9 cellular contexts compared by ENCODE assay signal in the genomic region with DNA sequence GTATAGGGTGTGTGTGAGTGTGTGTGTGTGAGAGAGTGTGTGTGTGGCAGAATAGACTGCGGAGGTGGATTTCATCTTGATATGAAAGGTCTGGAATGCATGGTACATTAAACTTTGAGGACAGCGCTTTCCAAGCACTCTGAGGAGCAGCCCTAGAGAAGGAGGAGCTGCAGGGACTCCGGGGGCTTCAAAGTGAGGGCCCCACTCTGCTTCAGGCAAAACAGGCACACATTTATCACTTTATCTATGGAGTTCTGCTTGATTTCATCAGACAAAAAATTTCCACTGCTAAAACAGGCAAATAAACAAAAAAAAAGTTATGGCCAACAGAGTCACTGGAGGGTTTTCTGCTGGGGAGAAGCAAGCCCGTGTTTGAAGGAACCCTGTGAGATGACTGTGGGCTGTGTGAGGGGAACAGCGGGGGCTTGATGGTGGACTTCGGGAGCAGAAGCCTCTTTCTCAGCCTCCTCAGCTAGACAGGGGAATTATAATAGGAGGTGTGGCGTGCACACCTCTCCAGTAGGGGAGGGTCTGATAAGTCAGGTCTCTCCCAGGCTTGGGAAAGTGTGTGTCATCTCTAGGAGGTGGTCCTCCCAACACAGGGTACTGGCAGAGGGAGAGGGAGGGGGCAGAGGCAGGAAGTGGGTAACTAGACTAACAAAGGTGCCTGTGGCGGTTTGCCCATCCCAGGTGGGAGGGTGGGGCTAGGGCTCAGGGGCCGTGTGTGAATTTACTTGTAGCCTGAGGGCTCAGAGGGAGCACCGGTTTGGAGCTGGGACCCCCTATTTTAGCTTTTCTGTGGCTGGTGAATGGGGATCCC. TPM values are rescaled to one million over a fixed set of nuclear protein-coding genes. Genes with fewer than 3 reads are reported as not detected.
DNase-seq lines count a peak whose midpoint lies in the region; ATAC-seq and TF ChIP-seq lines count a peak whose summit lies in the region.
"Had no signal": no experiment of that assay in that cellular context is flagged by ENCODE, and none has a peak within 500 bp of the region (broad histone marks: within the 10 kb centered on the region; RNA-seq: fewer than 3 reads in every experiment).

No MANE protein-coding gene starts in this region.

- H3K4me1 ChIP-seq in endodermal cell (ENCODE audit: control insufficient read depth, insufficient read depth, low read length): no peaks in the 10 kb centered on the region

- H3K27ac ChIP-seq in endodermal cell (ENCODE audit: low read depth, low read length): no peak overlapping the region
- H3K27ac ChIP-seq: VCaP had no signal

- intact Hi-C loops in lower leg skin (cut with DNase I; ENCODE audit: low total_unique reads): no loop called here
- intact Hi-C loops in CD14-positive monocyte (cut with micrococcal nuclease): no loop called here

- H3K27ac Mint-ChIP-seq in endodermal cell: no peak overlapping the region
- peak overlapping the region in 1 of 7 donors; percentile 59 for H3K27ac Mint-ChIP-seq in CD14-positive monocyte

- H3K4me3 Mint-ChIP-seq in endodermal cell (peak overlapping the region; percentile 12), CD14-positive monocyte (peak overlapping the region in 1 of 2 donors; percentile 58)

- TF ChIP-seq POLR2A in lower leg skin (IDR thresholded peaks at IDR 0.05): no peak

- DNase-seq in DMS53 (lab: John Stamatoyannopoulos, UW): peak; percentile 50
- no peak for DNase-seq in DMS53 treated with DMSO at 0.1 percent for 48 hours (lab: John Stamatoyannopoulos, UW; ENCODE audit: unreplicated experiment)
- DNase-seq in endodermal cell: peak; percentile 92
- DNase-seq in stimulated activated CD4-positive, alpha-beta T cell treated with anti-CD3 and anti-CD28 coated beads, TNF-alpha, amount 100 ng/mL, for 4 hours (ENCODE audit: low read depth in 3 of 3): peak; percentile 53 to 83 (median 79)
- no peak for DNase-seq in lower leg skin (ENCODE audit: low spot score in 2 of 2)
- DNase-seq in SW 1271 (lab: John Stamatoyannopoulos, UW): no peak
- DNase-seq in CD14-positive monocyte (ENCODE audit: low spot score): no peak

- H3K36me3 Mint-ChIP-seq in endodermal cell (ENCODE audit: low read depth) (no peaks in the 10 kb centered on the region), CD14-positive monocyte (no peaks in the 10 kb centered on the region)

- H3K4me1 Mint-ChIP-seq in endodermal cell: peaks cover 15% of the 10 kb centered on the region
- peaks cover 5% of the 10 kb centered on the region for H3K4me1 Mint-ChIP-seq in CD14-positive monocyte

- H3K4me3 ChIP-seq in endodermal cell (ENCODE audit: low read length): no peak overlapping the region
- H3K4me3 ChIP-seq in lower leg skin (ENCODE audit: low read depth, poor library complexity, severe bottlenecking): no peak overlapping the region

- H3K27me3 Mint-ChIP-seq in endodermal cell (ENCODE audit: insufficient read depth) (peaks cover 23% of the 10 kb centered on the region), CD14-positive monocyte (ENCODE audit: low read depth in 3 of 3) (peaks cover 38 to 42% (median 41%) of the 10 kb centered on the region in 3 donors)

- no peaks in the 10 kb centered on the region for H3K36me3 ChIP-seq in endodermal cell (ENCODE audit: control insufficient read depth, insufficient read depth, low read length)

- H3K9me3 Mint-ChIP-seq in endodermal cell (no peaks in the 10 kb centered on the region), CD14-positive monocyte (peaks cover 0 to 5% (median 0%) of the 10 kb centered on the region in 7 donors)

- ATAC-seq in activated CD4-positive, CD25-positive, alpha-beta regulatory T cell treated with anti-CD3 and anti-CD28 coated beads, Interleukin-2, amount 50 U/mL, for 24 hours: peak; percentile 92 to 96

- WGBS in endodermal cell (ENCODE audit: insufficient coverage in 1 of 2, insufficient read length in 1 of 2), 2 experiments: 62 to 69% methylated on average over 5 to 10 of the region's 10 CpGs
- 41 to 45% methylated on average over 10 of the region's 10 CpGs for WGBS in lower leg skin, 2 donors

- H3K27me3 ChIP-seq in endodermal cell (ENCODE audit: control insufficient read depth, insufficient read depth, low read length, poor library complexity, severe bottlenecking): no peaks in the 10 kb centered on the region

- H3K9ac ChIP-seq in endodermal cell (ENCODE audit: extremely low read depth, low read length, poor library complexity, severe bottlenecking): no peak overlapping the region

- H3K9me3 ChIP-seq in endodermal cell (ENCODE audit: control insufficient read depth, low read length): no peaks in the 10 kb centered on the region

- TF ChIP-seq CTCF in endodermal cell (conservative IDR thresholded peaks at IDR 0.05) (no peak), lower leg skin (IDR thresholded peaks at IDR 0.05) (no peak), CD14-positive monocyte (IDR thresholded peaks at IDR 0.05) (no peak)

RNA-seq across cellular contexts. Expression of gene HDAC1, which starts 18.3 kb away (rescaled TPM):
- 100 to 1,000 TPM; 150 to 160 TPM for total RNA-seq in endodermal cell
- 97.1 TPM for polyA plus RNA-seq in endodermal cell (2013, experiment 1 of 2)
- 89.0 TPM for polyA plus RNA-seq in endodermal cell (2013, experiment 2 of 2)
- 10 to 100 TPM; 45.7 to 53.9 (median 47.9) TPM for total RNA-seq in lower leg skin
- 10 to 100 TPM; 73.8 to 88.7 TPM for polyA plus RNA-seq in CD14-positive monocyte

RNA-seq across cellular contexts. Expression of gene LCK, which starts 22.5 kb away (rescaled TPM):
- total RNA-seq in endodermal cell (1 to 10 TPM; 1.8 to 4.4 TPM), lower leg skin (1 to 10 TPM in 3 of 4 donors, under 1 TPM in 1; 0.25 to 3.0 (median 2.0) TPM)
- polyA plus RNA-seq in endodermal cell (2013, experiment 1 of 2): 1.8 TPM
- 0.33 TPM for polyA plus RNA-seq in endodermal cell (2013, experiment 2 of 2)
- polyA plus RNA-seq in CD14-positive monocyte: 1 to 10 TPM; 1.7 to 2.2 TPM

RNA-seq across cellular contexts. Expression of gene FAM167B, which starts 26.6 kb away (rescaled TPM):
- total RNA-seq in endodermal cell: 1 to 10 TPM; 1.1 to 2.9 TPM
- 1.5 TPM for polyA plus RNA-seq in endodermal cell (2013, experiment 1 of 2)
- polyA plus RNA-seq in endodermal cell (2013, experiment 2 of 2): 1.7 TPM
- total RNA-seq in lower leg skin: 1 to 10 TPM in 1 of 4 donors, under 1 TPM in 2, not detected in 1; 0.42 to 1.4 (median 0.51) TPM
- polyA plus RNA-seq in CD14-positive monocyte: not detected

RNA-seq across cellular contexts. Expression of gene EIF3I, which starts 51.4 kb away (rescaled TPM):
- total RNA-seq in endodermal cell: 100 to 1,000 TPM; 194 to 198 TPM
- polyA plus RNA-seq in endodermal cell (2013, experiment 1 of 2): 211 TPM
- polyA plus RNA-seq in endodermal cell (2013, experiment 2 of 2): 192 TPM
- 100 to 1,000 TPM; 128 to 189 (median 169) TPM for total RNA-seq in lower leg skin
- polyA plus RNA-seq in CD14-positive monocyte: 100 to 1,000 TPM; 151 to 162 TPM

RNA-seq across cellular contexts. Expression of gene TMEM234, which starts 51.4 kb away (rescaled TPM):
- total RNA-seq in endodermal cell (10 to 100 TPM; 35.1 to 35.5 TPM), lower leg skin (10 to 100 TPM in 2 of 4 donors, 1 to 10 TPM in 2; 2.7 to 14.8 (median 9.0) TPM)
- 13.6 TPM for polyA plus RNA-seq in endodermal cell (2013, experiment 1 of 2)
- polyA plus RNA-seq in endodermal cell (2013, experiment 2 of 2): 14.6 TPM
- 10 to 100 TPM; 12.8 to 14.5 TPM for polyA plus RNA-seq in CD14-positive monocyte

Comparison
In these comparisons a context has a peak if more than half of its experiments do, and no peak if none do; other contexts are left out.
1. DNase-seq: peak in DMS53 (single experiment), endodermal cell (single experiment) and stimulated activated CD4-positive, alpha-beta T cell treated with anti-CD3 and anti-CD28 coated beads, TNF-alpha, amount 100 ng/mL, for 4 hours (3 of 3); none in DMS53 treated with DMSO at 0.1 percent for 48 hours (single experiment), lower leg skin (0 of 2), SW 1271 (0 of 2) and CD14-positive monocyte (single experiment).